Comparison of ENCODE assay signal across 15 cellular contexts in the genomic region with DNA sequence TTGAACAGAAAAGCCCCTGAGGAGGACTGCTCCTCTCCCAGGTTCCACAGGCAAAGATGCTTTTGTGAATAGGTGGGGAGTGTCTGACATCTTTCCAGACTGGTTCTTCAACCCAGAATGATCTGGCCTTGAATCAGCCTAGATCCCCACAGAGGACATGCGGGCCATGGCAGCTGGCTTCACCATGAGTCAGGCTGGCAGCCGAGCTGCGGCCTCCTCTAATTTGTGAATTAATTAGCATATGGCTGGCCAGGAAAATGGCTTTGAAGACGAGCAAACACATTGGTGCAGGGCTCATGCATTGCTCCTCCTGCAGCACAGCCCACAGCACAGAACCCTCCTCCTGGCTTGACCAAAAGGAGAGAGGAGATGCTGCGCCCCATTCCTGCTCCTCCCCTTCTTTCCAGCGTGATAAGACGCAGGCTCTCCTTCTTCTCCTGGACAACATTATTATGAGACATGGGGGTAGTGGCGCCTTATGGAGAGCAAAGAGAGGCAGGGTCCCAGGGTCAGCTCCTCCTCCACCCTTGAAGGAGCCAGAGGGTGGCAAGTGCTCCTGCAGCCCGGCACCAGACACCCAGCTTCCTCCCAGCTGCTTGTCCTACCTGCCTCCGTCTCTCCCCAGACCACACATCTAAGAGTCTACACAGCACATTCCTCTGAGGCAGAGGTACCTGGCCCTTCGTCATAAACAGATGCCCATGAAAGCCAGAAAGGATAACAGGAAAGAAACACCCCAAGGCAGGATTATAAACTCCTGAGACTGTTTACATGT.
A peak's percentile ranks its signal among the peaks of the same experiment; 100 is the strongest.
DNase-seq lines count a peak whose midpoint lies in the region; ATAC-seq and TF ChIP-seq lines count a peak whose summit lies in the region.
"Had no signal": no experiment of that assay in that cellular context is flagged by ENCODE, and none has a peak within 500 bp of the region (broad histone marks: within the 10 kb centered on the region; RNA-seq: fewer than 3 reads in every experiment).

No MANE protein-coding gene starts in this region.

- H3K36me3 Mint-ChIP-seq in neural progenitor cell = no peaks in the 10 kb centered on the region
- H3K36me3 Mint-ChIP-seq in activated T-helper 17 cell treated with anti-CD3 and anti-CD28 coated beads, Interleukin-2, amount 50 U/mL, for 72 hours (ENCODE audit: low read depth) = no peaks in the 10 kb centered on the region

- H3K79me2 ChIP-seq in neural progenitor cell (ENCODE audit: low read depth) = no peaks in the 10 kb centered on the region

- DNase-seq in Daoy (ENCODE audit: low read depth) (peak; percentile 62), MG63 (peak; percentile 58), cerebellum (ENCODE audit: low spot score) (peak; percentile 60), neural progenitor cell (ENCODE audit: low spot score) (no peak), MV-4-11 (lab: John Stamatoyannopoulos, UW) (no peak), NOMO-1 treated with dmso at 0.1 percent for 144 hours (lab: John Stamatoyannopoulos, UW; ENCODE audit: unreplicated experiment) (no peak)
- DNase-seq: activated CD8-positive, alpha-beta memory T cell treated with anti-CD3 and anti-CD28 coated beads, Interleukin-2, amount 50 U/mL, for 4 hours; NCI-H1048; NCI-H510A treated with DMSO at 0.1 percent for 48 hours; SHP77 treated with DMSO at 0.1 percent for 48 hours had no signal

- ATAC-seq in GM19328 (IDR thresholded peaks at IDR 0.05; ENCODE audit: unreplicated experiment) = no peak
- ATAC-seq in activated T-helper 17 cell treated with anti-CD3 and anti-CD28 coated beads, Interleukin-2, amount 50 U/mL, for 72 hours (replicated peaks) = no peak

- peaks cover 55% of the 10 kb centered on the region for H3K4me1 Mint-ChIP-seq in neural progenitor cell
- H3K4me1 Mint-ChIP-seq in activated T-helper 17 cell treated with anti-CD3 and anti-CD28 coated beads, Interleukin-2, amount 50 U/mL, for 72 hours = no peaks in the 10 kb centered on the region

- H2AFZ ChIP-seq in neural progenitor cell (replicated peaks) = no peak overlapping the region

- H3K9me3 Mint-ChIP-seq in neural progenitor cell = peaks cover 2% of the 10 kb centered on the region
- no peaks in the 10 kb centered on the region for H3K9me3 Mint-ChIP-seq in activated T-helper 17 cell treated with anti-CD3 and anti-CD28 coated beads, Interleukin-2, amount 50 U/mL, for 72 hours

- peaks cover 7% of the 10 kb centered on the region for H4K20me1 ChIP-seq in neural progenitor cell (ENCODE audit: low read depth)

- H3K27ac ChIP-seq in neural progenitor cell = no peak overlapping the region
- H3K27ac ChIP-seq: adrenal gland; BLaER1 treated with 17β-estradiol and CSF1 and Interleukin-3, amounts not matched to agents 10 nM and 100 nM; VCaP had no signal

- H3K36me3 ChIP-seq in MG63 (no peaks in the 10 kb centered on the region), neural progenitor cell (no peaks in the 10 kb centered on the region)
- H3K36me3 ChIP-seq: adrenal gland; BLaER1 treated with 17β-estradiol and CSF1 and Interleukin-3, amounts not matched to agents 10 nM and 100 nM had no signal

- H3K9me3 ChIP-seq in MG63 (no peaks in the 10 kb centered on the region), neural progenitor cell (ENCODE audit: low read depth) (no peaks in the 10 kb centered on the region)
- H3K9me3 ChIP-seq: adrenal gland; BLaER1 treated with 17β-estradiol and CSF1 and Interleukin-3, amounts not matched to agents 10 nM and 100 nM had no signal

- no peak overlapping the region for H3K9ac ChIP-seq in neural progenitor cell
- H3K9ac ChIP-seq: BLaER1 treated with 17β-estradiol and CSF1 and Interleukin-3, amounts not matched to agents 10 nM and 100 nM had no signal

- H3K4me1 ChIP-seq in neural progenitor cell = peaks cover 21% of the 10 kb centered on the region
- H3K4me1 ChIP-seq: adrenal gland had no signal

- H3F3A ChIP-seq in neural progenitor cell (ENCODE audit: low read depth) = peaks cover 5% of the 10 kb centered on the region

- H3K4me3 Mint-ChIP-seq in neural progenitor cell = no peak overlapping the region
- H3K4me3 Mint-ChIP-seq in activated T-helper 17 cell treated with anti-CD3 and anti-CD28 coated beads, Interleukin-2, amount 50 U/mL, for 72 hours = no peak overlapping the region

- no peak for TF ChIP-seq CTCF in neural progenitor cell (IDR thresholded peaks at IDR 0.05)

- H3K27me3 ChIP-seq in MG63 (no peaks in the 10 kb centered on the region), neural progenitor cell (no peaks in the 10 kb centered on the region)
- H3K27me3 ChIP-seq: adrenal gland; BLaER1 treated with 17β-estradiol and CSF1 and Interleukin-3, amounts not matched to agents 10 nM and 100 nM had no signal

- H3K27ac Mint-ChIP-seq in neural progenitor cell = peak overlapping the region; percentile 9
- no peak overlapping the region for H3K27ac Mint-ChIP-seq in activated T-helper 17 cell treated with anti-CD3 and anti-CD28 coated beads, Interleukin-2, amount 50 U/mL, for 72 hours

- no peak overlapping the region for H3K4me3 ChIP-seq in MG63
- no peak overlapping the region for H3K4me3 ChIP-seq in neural progenitor cell
- H3K4me3 ChIP-seq: adrenal gland; BLaER1 treated with 17β-estradiol and CSF1 and Interleukin-3, amounts not matched to agents 10 nM and 100 nM had no signal

- H3K27me3 Mint-ChIP-seq in neural progenitor cell (ENCODE audit: insufficient read depth, low read depth) = peaks cover 23% of the 10 kb centered on the region
- H3K27me3 Mint-ChIP-seq in activated T-helper 17 cell treated with anti-CD3 and anti-CD28 coated beads, Interleukin-2, amount 50 U/mL, for 72 hours = no peaks in the 10 kb centered on the region

- no peak overlapping the region for H3K4me2 ChIP-seq in neural progenitor cell

Comparison
In these comparisons a context has a peak if more than half of its experiments do, and no peak if none do; other contexts are left out.
1. DNase-seq: peak in Daoy (single experiment), MG63 (single experiment) and cerebellum (single experiment); none in neural progenitor cell (single experiment), MV-4-11 (single experiment) and NOMO-1 treated with dmso at 0.1 percent for 144 hours (single experiment).